1 cellular context compared by ENCODE assay signal in genomic region chr10:110872145-110872983, GRCh38.
TF ChIP-seq lines count a peak whose summit lies in the region.

No MANE protein-coding gene starts in this region.

TF ChIP-seq in K562, 482 proteins besides CTCF, POLR2A, EP300 and RAD21 (continues in another document):
- no peak for TF ChIP-seq BMI1 (IDR thresholded peaks at IDR 0.05; ENCODE audit: low read length)
- 0 out of 2 replicates have a peak, but pooled peaks have one; percentile 31 for TF ChIP-seq MTA3 (IDR thresholded peaks at IDR 0.05; ENCODE audit: borderline replicate concordance)
- peak; percentile 25; the same call in 1 of the 2 replicates for TF ChIP-seq TFAP4 (CRISPR knock-in tag; IDR thresholded peaks at IDR 0.05; ENCODE audit: borderline replicate concordance)
- no peak for TF ChIP-seq ZNF76 (CRISPR knock-in tag; IDR thresholded peaks at IDR 0.05; ENCODE audit: borderline replicate concordance)
- no peak for TF ChIP-seq RAD51 (IDR thresholded peaks at IDR 0.05; ENCODE audit: borderline replicate concordance, low read depth)
- peak; percentile 93 for TF ChIP-seq SMAD4 (CRISPR knock-in tag; conservative IDR thresholded peaks at IDR 0.05)
- TF ChIP-seq NFRKB (IDR thresholded peaks at IDR 0.05; ENCODE audit: low read depth) = peak; percentile 60; the same call in 1 of the 2 replicates
- peak; percentile 23 for TF ChIP-seq POLR2AphosphoS5 (IDR thresholded peaks at IDR 0.05; ENCODE audit: control insufficient read depth, insufficient read depth, low read depth, low read length)
- peak; percentile 39 for TF ChIP-seq RBM22 (IDR thresholded peaks at IDR 0.05; ENCODE audit: low read depth, low read length, poor library complexity, severe bottlenecking)
- peak; percentile 78 for TF ChIP-seq ZFX (CRISPR knock-in tag; IDR thresholded peaks at IDR 0.05)
- no peak for TF ChIP-seq HMG20B (CRISPR knock-in tag; IDR thresholded peaks at IDR 0.05)
- TF ChIP-seq SMC3 (conservative IDR thresholded peaks at IDR 0.05; ENCODE audit: insufficient read depth, low read depth, low read length) = no peak
- TF ChIP-seq CHCHD3 (CRISPR knock-in tag; IDR thresholded peaks at IDR 0.05) = no peak
- TF ChIP-seq, protein P1, sequence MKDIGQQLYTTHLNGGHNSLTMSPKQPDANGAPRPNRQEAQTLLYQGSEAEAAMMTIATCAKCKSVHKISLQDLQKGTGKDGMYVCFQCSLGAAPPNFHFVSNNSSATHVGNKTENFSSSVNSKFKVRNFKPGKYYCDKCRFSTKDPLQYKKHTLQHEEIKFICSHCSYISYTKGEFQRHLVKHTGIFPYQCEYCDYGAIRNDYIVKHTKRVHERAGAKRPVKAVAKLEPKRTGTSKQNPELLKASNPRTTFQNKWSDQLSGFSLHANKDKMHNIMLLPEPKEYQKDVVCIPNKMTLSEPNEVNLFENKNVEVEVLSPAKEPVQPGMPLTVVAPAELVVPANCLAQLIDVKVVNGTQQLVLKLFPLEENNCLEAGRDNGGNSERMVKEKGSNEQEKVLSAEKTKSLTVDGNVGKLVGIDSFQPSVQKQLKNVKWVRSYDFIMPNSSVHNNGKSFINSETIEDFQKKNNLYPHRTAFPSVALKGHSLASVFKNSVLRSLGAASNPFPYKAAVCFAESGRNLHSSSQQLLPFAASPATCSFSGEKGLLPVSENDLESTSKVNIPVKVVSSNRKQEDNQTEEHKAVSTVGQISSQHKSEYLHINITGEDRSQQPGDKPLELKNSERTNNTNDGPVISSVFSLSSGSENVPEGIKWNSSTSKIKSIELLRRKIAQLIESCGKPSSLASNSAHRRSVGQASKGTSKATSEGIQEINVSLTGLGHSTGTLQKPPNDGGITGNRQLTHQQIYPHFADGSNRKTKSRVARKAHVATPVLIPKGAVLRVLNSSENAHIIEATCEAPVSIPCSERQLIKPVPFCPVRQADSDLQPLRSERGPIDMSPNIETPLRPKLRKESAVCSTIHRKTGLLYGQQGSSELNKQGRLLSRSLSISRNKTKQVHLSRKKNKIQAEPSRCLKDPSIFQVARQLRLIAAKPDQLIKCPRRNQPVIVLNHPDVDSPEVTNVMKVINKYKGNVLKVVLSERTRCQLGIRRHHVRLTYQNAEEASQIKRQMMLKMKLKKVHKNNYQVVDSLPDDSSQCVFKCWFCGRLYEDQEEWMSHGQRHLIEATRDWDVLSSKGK (CRISPR knock-in tag; IDR thresholded peaks at IDR 0.05) = no peak
- peak; percentile 73 for TF ChIP-seq PKNOX1 (IDR thresholded peaks at IDR 0.05)
- TF ChIP-seq CEBPB (tag; IDR thresholded peaks at IDR 0.05) = peak; percentile 91
- TF ChIP-seq SNAPC5 (CRISPR knock-in tag; IDR thresholded peaks at IDR 0.05) = no peak
- TF ChIP-seq SIN3A (IDR thresholded peaks at IDR 0.05; ENCODE audit: borderline replicate concordance in 2 of 2, control insufficient read depth in 1 of 2, low read depth in 2 of 2, low read length in 2 of 2) = peak in 1 of 2 experiments; percentile 19; a peak in 1 of 4 replicates
- TF ChIP-seq ETV1 (tag; conservative IDR thresholded peaks at IDR 0.05; ENCODE audit: low read depth) = no peak
- no peak for TF ChIP-seq SAP30 (IDR thresholded peaks at IDR 0.05; ENCODE audit: borderline replicate concordance, insufficient read depth, low read depth, low read length, poor library complexity, severe bottlenecking)
- TF ChIP-seq USF1 (CRISPR knock-in tag; IDR thresholded peaks at IDR 0.05) = 0 out of 2 replicates have a peak, but pooled peaks have one; percentile 42
- 0 out of 2 replicates have a peak, but pooled peaks have one; percentile 32 for TF ChIP-seq FOXJ2 (tag; IDR thresholded peaks at IDR 0.05)
- peak; percentile 86 for TF ChIP-seq VEZF1 (CRISPR knock-in tag; IDR thresholded peaks at IDR 0.05)
- TF ChIP-seq CXXC5 (CRISPR knock-in tag; IDR thresholded peaks at IDR 0.05) = peak; percentile 84
- TF ChIP-seq KLF13 (tag; IDR thresholded peaks at IDR 0.05; ENCODE audit: borderline replicate concordance, low read depth) = no peak
- no peak for TF ChIP-seq ZNF347 (CRISPR knock-in tag; IDR thresholded peaks at IDR 0.05; ENCODE audit: low read depth)
- TF ChIP-seq MYBL2 (IDR thresholded peaks at IDR 0.05; ENCODE audit: low read depth) = peak; percentile 52; the same call in 1 of the 2 replicates
- TF ChIP-seq MYBL2 (CRISPR knock-in tag; IDR thresholded peaks at IDR 0.05; ENCODE audit: borderline replicate concordance) = no peak
- no peak for TF ChIP-seq ERF (CRISPR knock-in tag; IDR thresholded peaks at IDR 0.05)
- TF ChIP-seq, protein P2, sequence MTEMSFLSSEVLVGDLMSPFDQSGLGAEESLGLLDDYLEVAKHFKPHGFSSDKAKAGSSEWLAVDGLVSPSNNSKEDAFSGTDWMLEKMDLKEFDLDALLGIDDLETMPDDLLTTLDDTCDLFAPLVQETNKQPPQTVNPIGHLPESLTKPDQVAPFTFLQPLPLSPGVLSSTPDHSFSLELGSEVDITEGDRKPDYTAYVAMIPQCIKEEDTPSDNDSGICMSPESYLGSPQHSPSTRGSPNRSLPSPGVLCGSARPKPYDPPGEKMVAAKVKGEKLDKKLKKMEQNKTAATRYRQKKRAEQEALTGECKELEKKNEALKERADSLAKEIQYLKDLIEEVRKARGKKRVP (CRISPR knock-in tag; IDR thresholded peaks at IDR 0.05) = no peak
- TF ChIP-seq ZNF175 (CRISPR knock-in tag; IDR thresholded peaks at IDR 0.05; ENCODE audit: low read depth) = 0 out of 2 replicates have a peak, but pooled peaks have one; percentile 37
- peak in 1 of 2 experiments; percentile 25; a peak in 1 of 4 replicates for TF ChIP-seq TBL1XR1 (IDR thresholded peaks at IDR 0.05; ENCODE audit: low read length in 2 of 2)
- TF ChIP-seq ZKSCAN8 (CRISPR knock-in tag; IDR thresholded peaks at IDR 0.05) = peak; percentile 65; the same call in 1 of the 2 replicates
- TF ChIP-seq HDAC1 (IDR thresholded peaks at IDR 0.05) = 0 out of 4 replicates have a peak, but pooled peaks of 1 of the 2 experiments have one; percentile 13
- 0 out of 2 replicates have a peak, but pooled peaks have one; percentile 56 for TF ChIP-seq ATF7 (IDR thresholded peaks at IDR 0.05)
- no peak for TF ChIP-seq ZNF766 (CRISPR knock-in tag; conservative IDR thresholded peaks at IDR 0.05)
- peak; percentile 22 to 44; a peak in 3 of 4 replicates for TF ChIP-seq NRF1 (conservative IDR thresholded peaks at IDR 0.05 in 1 of 2, IDR thresholded peaks at IDR 0.05 in 1 of 2)
- TF ChIP-seq SMARCB1 (IDR thresholded peaks at IDR 0.05; ENCODE audit: insufficient read length, low read depth) = no peak
- TF ChIP-seq BACH1 (tag; IDR thresholded peaks at IDR 0.05) = no peak
- peak; percentile 53; a peak in 1 of 4 replicates for TF ChIP-seq MAZ (CRISPR knock-in tag; conservative IDR thresholded peaks at IDR 0.05 in 1 of 2, IDR thresholded peaks at IDR 0.05 in 1 of 2)
- TF ChIP-seq E2F6 (IDR thresholded peaks at IDR 0.05; ENCODE audit: borderline replicate concordance in 1 of 2, extremely low read depth in 1 of 2, insufficient read depth in 1 of 2, insufficient read length in 1 of 2, low read depth in 1 of 2, low read length in 1 of 2, poor library complexity in 1 of 2, severe bottlenecking in 1 of 2) = peak; percentile 55 to 81
- TF ChIP-seq, protein P3, sequence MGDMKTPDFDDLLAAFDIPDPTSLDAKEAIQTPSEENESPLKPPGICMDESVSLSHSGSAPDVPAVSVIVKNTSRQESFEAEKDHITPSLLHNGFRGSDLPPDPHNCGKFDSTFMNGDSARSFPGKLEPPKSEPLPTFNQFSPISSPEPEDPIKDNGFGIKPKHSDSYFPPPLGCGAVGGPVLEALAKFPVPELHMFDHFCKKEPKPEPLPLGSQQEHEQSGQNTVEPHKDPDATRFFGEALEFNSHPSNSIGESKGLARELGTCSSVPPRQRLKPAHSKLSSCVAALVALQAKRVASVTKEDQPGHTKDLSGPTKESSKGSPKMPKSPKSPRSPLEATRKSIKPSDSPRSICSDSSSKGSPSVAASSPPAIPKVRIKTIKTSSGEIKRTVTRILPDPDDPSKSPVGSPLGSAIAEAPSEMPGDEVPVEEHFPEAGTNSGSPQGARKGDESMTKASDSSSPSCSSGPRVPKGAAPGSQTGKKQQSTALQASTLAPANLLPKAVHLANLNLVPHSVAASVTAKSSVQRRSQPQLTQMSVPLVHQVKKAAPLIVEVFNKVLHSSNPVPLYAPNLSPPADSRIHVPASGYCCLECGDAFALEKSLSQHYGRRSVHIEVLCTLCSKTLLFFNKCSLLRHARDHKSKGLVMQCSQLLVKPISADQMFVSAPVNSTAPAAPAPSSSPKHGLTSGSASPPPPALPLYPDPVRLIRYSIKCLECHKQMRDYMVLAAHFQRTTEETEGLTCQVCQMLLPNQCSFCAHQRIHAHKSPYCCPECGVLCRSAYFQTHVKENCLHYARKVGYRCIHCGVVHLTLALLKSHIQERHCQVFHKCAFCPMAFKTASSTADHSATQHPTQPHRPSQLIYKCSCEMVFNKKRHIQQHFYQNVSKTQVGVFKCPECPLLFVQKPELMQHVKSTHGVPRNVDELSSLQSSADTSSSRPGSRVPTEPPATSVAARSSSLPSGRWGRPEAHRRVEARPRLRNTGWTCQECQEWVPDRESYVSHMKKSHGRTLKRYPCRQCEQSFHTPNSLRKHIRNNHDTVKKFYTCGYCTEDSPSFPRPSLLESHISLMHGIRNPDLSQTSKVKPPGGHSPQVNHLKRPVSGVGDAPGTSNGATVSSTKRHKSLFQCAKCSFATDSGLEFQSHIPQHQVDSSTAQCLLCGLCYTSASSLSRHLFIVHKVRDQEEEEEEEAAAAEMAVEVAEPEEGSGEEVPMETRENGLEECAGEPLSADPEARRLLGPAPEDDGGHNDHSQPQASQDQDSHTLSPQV (IDR thresholded peaks at IDR 0.05) = peak; percentile 64
- TF ChIP-seq L3MBTL2 (IDR thresholded peaks at IDR 0.05) = peak; percentile 97
- TF ChIP-seq TEAD4 (IDR thresholded peaks at IDR 0.05; ENCODE audit: low read length) = 0 out of 2 replicates have a peak, but pooled peaks have one; percentile 9
- no peak for TF ChIP-seq TEAD4 (CRISPR knock-in tag; IDR thresholded peaks at IDR 0.05; ENCODE audit: borderline replicate concordance)
- TF ChIP-seq POLR2G (IDR thresholded peaks at IDR 0.05; ENCODE audit: low read depth, low read length) = peak; percentile 91
- peak; percentile 79 for TF ChIP-seq CREB1 (IDR thresholded peaks at IDR 0.05)
- TF ChIP-seq CREB1 (CRISPR knock-in tag; IDR thresholded peaks at IDR 0.05) = peak; percentile 36; the same call in 1 of the 2 replicates
- TF ChIP-seq JUND (IDR thresholded peaks at IDR 0.05; ENCODE audit: borderline replicate concordance, low read depth, low read length) = 0 out of 2 replicates have a peak, but pooled peaks have one; percentile 30
- TF ChIP-seq JUND (tag; IDR thresholded peaks at IDR 0.05; ENCODE audit: borderline replicate concordance, low read depth, low read length) = no peak
- TF ChIP-seq TAF9B (IDR thresholded peaks at IDR 0.05; ENCODE audit: partially characterized antibody) = peak; percentile 48
- peak; percentile 91 for TF ChIP-seq CREM (IDR thresholded peaks at IDR 0.05; ENCODE audit: low read depth)
- no peak for TF ChIP-seq IRF9 (tag; IDR thresholded peaks at IDR 0.05)
